In genomic region chr1:153790282-153790995, GRCh38 we compare ENCODE assay signal across 8 cellular contexts. TPM values are rescaled to one million over a fixed set of nuclear protein-coding genes. Genes with fewer than 3 reads are reported as not detected.
DNase-seq lines count a peak whose midpoint lies in the region; ATAC-seq, FAIRE-seq and TF ChIP-seq lines count a peak whose summit lies in the region.

No MANE protein-coding gene starts in this region.

- H3K4me3 ChIP-seq in NB4 (ENCODE audit: low read depth, low read length) (peak overlapping the region; percentile 50), breast epithelium (peak overlapping the region; percentile 14 to 59 (median 35)), right lobe of liver (no peak overlapping the region)

- TF ChIP-seq CTCF in NB4 (IDR thresholded peaks at IDR 0.05; ENCODE audit: low read depth, low read length): no peak
- no peak for TF ChIP-seq CTCF in breast epithelium (IDR thresholded peaks at IDR 0.05)
- TF ChIP-seq CTCF in right lobe of liver (IDR thresholded peaks at IDR 0.05): no peak

- intact Hi-C loops in breast epithelium (cut with DNase I; ENCODE audit: low total_unique reads) (loop anchor here (10.0 kb wide), 1 partner anchor 184 kb away; the partner anchor contains the start of gene JTB), right lobe of liver (cut with DNase I) (loop anchor here in 1 of 2 donors (10.0 kb wide), 1 partner anchor 134 kb away; the partner anchor contains the start of gene GATAD2B)

- no peaks in the 10 kb centered on the region for H3K9me3 ChIP-seq in breast epithelium
- H3K9me3 ChIP-seq in right lobe of liver: no peaks in the 10 kb centered on the region

- peak; percentile 5 for FAIRE-seq in GM18507 (lab: Jason Lieb, UNC)

- TF ChIP-seq POLR2A in NB4 (IDR thresholded peaks at IDR 0.05; ENCODE audit: extremely low read depth, insufficient read length) (no peak), breast epithelium (IDR thresholded peaks at IDR 0.05) (no peak), right lobe of liver (IDR thresholded peaks at IDR 0.05) (no peak)

- H3K36me3 ChIP-seq in breast epithelium (no peaks in the 10 kb centered on the region), right lobe of liver (no peaks in the 10 kb centered on the region)

- ATAC-seq in right lobe of liver (peak; percentile 23 to 40 (median 36)), HG02571 (IDR thresholded peaks at IDR 0.05; ENCODE audit: unreplicated experiment) (no peak)

- H3K4me1 ChIP-seq in breast epithelium: peaks cover 0 to 6% of the 10 kb centered on the region in 2 donors
- peaks cover 0 to 23% (median 6%) of the 10 kb centered on the region in 4 donors for H3K4me1 ChIP-seq in right lobe of liver

- H3K27me3 ChIP-seq in breast epithelium (no peaks in the 10 kb centered on the region), right lobe of liver (no peaks in the 10 kb centered on the region)

- no peak for DNase-seq in GM18507 (ENCODE audit: extremely low spot score, insufficient read length, low read depth)
- peak; percentile 72 for DNase-seq in NB4 (ENCODE audit: low read depth)
- peak in 1 of 2 donors; percentile 68 for DNase-seq in breast epithelium (ENCODE audit: low spot score in 2 of 2)
- DNase-seq in right lobe of liver: peak; percentile 45 to 61 (median 55)
- DNase-seq in DMS114 treated with DMSO at 0.1 percent for 48 hours (lab: John Stamatoyannopoulos, UW; ENCODE audit: unreplicated experiment): no peak
- DNase-seq in NCI-H1048 (lab: John Stamatoyannopoulos, UW): no peak

- peak overlapping the region; percentile 80 to 93 for H3K27ac ChIP-seq in breast epithelium
- H3K27ac ChIP-seq in right lobe of liver: peak overlapping the region; percentile 34 to 62 (median 55)
- peak overlapping the region; percentile 85 for H3K27ac ChIP-seq in temporal lobe (ENCODE audit: low read depth, low read length)

- WGBS in right lobe of liver (ENCODE audit: insufficient coverage, low coverage, low lambda C conversion rate, missing lambda C conversion rate): 57% methylated on average over 9 of the region's 16 CpGs

RNA-seq across cellular contexts. Expression of gene SLC27A3, which starts 15.2 kb away (rescaled TPM):
- 10 to 100 TPM; 23.0 to 36.2 (median 31.5) TPM for total RNA-seq in breast epithelium
- total RNA-seq in right lobe of liver: 10 to 100 TPM; 25.4 to 50.4 (median 36.9) TPM
- 9.3 TPM for total RNA-seq in temporal lobe

Comparison
In these comparisons a context has a peak if more than half of its experiments do, and no peak if none do; other contexts are left out.
1. DNase-seq: peak in NB4 (single experiment) and right lobe of liver (3 of 3); none in GM18507 (single experiment), DMS114 treated with DMSO at 0.1 percent for 48 hours (single experiment) and NCI-H1048 (single experiment).
2. H3K4me3 ChIP-seq: peak in NB4 (single experiment) and breast epithelium (3 of 3); none in right lobe of liver (0 of 3).
3. Peak in every context shown above with its lines, with median percentiles within 50 percentile points of each other: H3K27ac ChIP-seq.